ENCODE assay signal across 25 cellular contexts in genomic region chr2:221447310-221447709, GRCh38.
DNase-seq lines count a peak whose midpoint lies in the region; ATAC-seq and TF ChIP-seq lines count a peak whose summit lies in the region.
"Had no signal": no experiment of that assay in that cellular context is flagged by ENCODE, and none has a peak within 500 bp of the region (broad histone marks: within the 10 kb centered on the region; RNA-seq: fewer than 3 reads in every experiment).

No MANE protein-coding gene starts in this region.

- intact Hi-C loops in stomach (cut with DNase I; ENCODE audit: low total_unique reads), result no loop called here

- WGBS in stomach, 5 donors, result 26 to 70% (median 43%) methylated on average over 6 of the region's 6 CpGs

- no peaks in the 10 kb centered on the region for H3K27me3 Mint-ChIP-seq in nephron progenitor cell (ENCODE audit: low read depth, poor library complexity)
- peaks cover 2% of the 10 kb centered on the region for H3K27me3 Mint-ChIP-seq in endothelial cell (ENCODE audit: unreplicated experiment)
- H3K27me3 Mint-ChIP-seq: T-helper 17 cell had no signal

- no peak for TF ChIP-seq POLR2A in stomach (IDR thresholded peaks at IDR 0.05)

- H3K4me1 Mint-ChIP-seq in nephron progenitor cell (peaks cover 59% of the 10 kb centered on the region), endothelial cell (ENCODE audit: unreplicated experiment) (peaks cover 5% of the 10 kb centered on the region)

- no peak overlapping the region for H3K4me3 ChIP-seq in fibroblast of pulmonary artery (replicated peaks; ENCODE audit: low read depth, low read length)
- no peak overlapping the region for H3K4me3 ChIP-seq in stomach
- H3K4me3 ChIP-seq: colonic mucosa, gastrocnemius medialis, left ventricle myocardium inferior, suprapubic skin had no signal

- H3K4me3 Mint-ChIP-seq in nephron progenitor cell, result no peak overlapping the region
- no peak overlapping the region for H3K4me3 Mint-ChIP-seq in endothelial cell (ENCODE audit: unreplicated experiment)
- H3K4me3 Mint-ChIP-seq: activated CD8-positive, alpha-beta T cell treated with anti-CD3 and anti-CD28 coated beads, Interleukin-2, amount 10 ng/mL, durations not matched to agents 7 days and 5 days; activated T-cell treated with anti-CD3 and anti-CD28 coated beads, Interleukin-2, amount 50 U/mL, for 4 hours; CD8-positive, alpha-beta T cell; T-helper 17 cell had no signal

- peak; percentile 34 for DNase-seq in EL
- peak; percentile 68 for DNase-seq in RPMI7951 (ENCODE audit: low read depth)
- peak; percentile 33 for DNase-seq in fibroblast of pulmonary artery (ENCODE audit: low read depth)
- no peak for DNase-seq in nephron progenitor cell
- no peak for DNase-seq in endothelial cell (ENCODE audit: low spot score)
- DNase-seq in activated naive CD4-positive, alpha-beta T cell treated with anti-CD3 and anti-CD28 coated beads, Interleukin-2, amount 50 U/mL, for 72 hours (ENCODE audit: low spot score in 2 of 2), result no peak
- no peak for DNase-seq in stomach
- DNase-seq: activated CD8-positive, alpha-beta T cell treated with anti-CD3 and anti-CD28 coated beads, Interleukin-2, amount 10 ng/mL, durations not matched to agents 7 days and 5 days; activated naive CD4-positive, alpha-beta T cell treated with anti-CD3 and anti-CD28 coated beads, Interleukin-2, amount 50 U/mL, for 16 hours; activated T-cell treated with anti-CD3 and anti-CD28 coated beads, Interleukin-2, amount 50 U/mL, for 4 hours; CD8-positive, alpha-beta T cell; colonic mucosa; DND-41; gastrocnemius medialis; Karpas-422; left ventricle myocardium inferior; NCI-H1092 treated with DMSO at 0.1 percent for 48 hours; NCI-H2081 treated with DMSO at 0.1 percent for 48 hours; NCI-H69; nucleus accumbens; retina; SHP77 treated with DMSO at 0.1 percent for 48 hours; T-helper 17 cell had no signal

- H3K36me3 ChIP-seq in stomach, result peaks cover 0 to 9% (median 4%) of the 10 kb centered on the region in 4 donors
- H3K36me3 ChIP-seq: colonic mucosa, gastrocnemius medialis had no signal

- H3K9me3 Mint-ChIP-seq in nephron progenitor cell (no peaks in the 10 kb centered on the region), endothelial cell (ENCODE audit: unreplicated experiment) (no peaks in the 10 kb centered on the region)
- H3K9me3 Mint-ChIP-seq in activated naive CD4-positive, alpha-beta T cell treated with anti-CD3 and anti-CD28 coated beads, Interleukin-2, amount 50 U/mL, for 72 hours, result no peaks in the 10 kb centered on the region
- H3K9me3 Mint-ChIP-seq: activated T-cell treated with anti-CD3 and anti-CD28 coated beads, Interleukin-2, amount 50 U/mL, for 4 hours; CD8-positive, alpha-beta T cell had no signal

- no peak overlapping the region for H3K27ac ChIP-seq in stomach
- H3K27ac ChIP-seq: colonic mucosa, gastrocnemius medialis, left ventricle myocardium inferior, suprapubic skin had no signal

- TF ChIP-seq CTCF in fibroblast of pulmonary artery (IDR thresholded peaks at IDR 0.05; ENCODE audit: low read length, missing control alignments) (no peak), nephron progenitor cell (IDR thresholded peaks at IDR 0.05) (no peak), endothelial cell (IDR thresholded peaks at IDR 0.05; ENCODE audit: unreplicated experiment) (no peak), stomach (IDR thresholded peaks at IDR 0.05) (no peak)

- peaks cover 83% of the 10 kb centered on the region for H3K36me3 Mint-ChIP-seq in nephron progenitor cell (ENCODE audit: low read depth)
- peaks cover 33% of the 10 kb centered on the region for H3K36me3 Mint-ChIP-seq in endothelial cell (ENCODE audit: low read depth, unreplicated experiment)
- H3K36me3 Mint-ChIP-seq in activated naive CD4-positive, alpha-beta T cell treated with anti-CD3 and anti-CD28 coated beads, Interleukin-2, amount 50 U/mL, for 72 hours, result no peaks in the 10 kb centered on the region

- no peak for TF ChIP-seq EP300 in stomach (IDR thresholded peaks at IDR 0.05)

- peaks cover 0 to 14% (median 0%) of the 10 kb centered on the region in 4 donors for H3K4me1 ChIP-seq in stomach
- H3K4me1 ChIP-seq: colonic mucosa had no signal

- H3K9me3 ChIP-seq in stomach, result no peaks in the 10 kb centered on the region
- H3K9me3 ChIP-seq: colonic mucosa, gastrocnemius medialis, left ventricle myocardium inferior, suprapubic skin had no signal

- H3K27ac Mint-ChIP-seq in nephron progenitor cell, result peak overlapping the region; percentile 44
- no peak overlapping the region for H3K27ac Mint-ChIP-seq in endothelial cell (ENCODE audit: unreplicated experiment)
- no peak overlapping the region for H3K27ac Mint-ChIP-seq in activated naive CD4-positive, alpha-beta T cell treated with anti-CD3 and anti-CD28 coated beads, Interleukin-2, amount 50 U/mL, for 72 hours
- H3K27ac Mint-ChIP-seq: activated CD8-positive, alpha-beta T cell treated with anti-CD3 and anti-CD28 coated beads, Interleukin-2, amount 10 ng/mL, durations not matched to agents 7 days and 5 days; CD8-positive, alpha-beta T cell; T-helper 17 cell had no signal

- ATAC-seq in HG03521 (IDR thresholded peaks at IDR 0.05; ENCODE audit: unreplicated experiment), result no peak
- ATAC-seq in activated naive CD4-positive, alpha-beta T cell treated with anti-CD3 and anti-CD28 coated beads, Interleukin-2, amount 50 U/mL, for 72 hours, result no peak
- ATAC-seq: activated CD8-positive, alpha-beta T cell treated with anti-CD3 and anti-CD28 coated beads, Interleukin-2, amount 10 ng/mL, durations not matched to agents 7 days and 5 days; activated T-cell treated with anti-CD3 and anti-CD28 coated beads, Interleukin-2, amount 50 U/mL, for 4 hours; CD8-positive, alpha-beta T cell; gastrocnemius medialis; T-helper 17 cell had no signal

- no peaks in the 10 kb centered on the region for H3K27me3 ChIP-seq in stomach
- H3K27me3 ChIP-seq: colonic mucosa, gastrocnemius medialis, suprapubic skin had no signal

Comparison
In these comparisons a context has a peak if more than half of its experiments do, and no peak if none do; other contexts are left out.
1. DNase-seq: peak in EL (single experiment), RPMI7951 (single experiment) and fibroblast of pulmonary artery (single experiment); none in nephron progenitor cell (single experiment), endothelial cell (single experiment), activated naive CD4-positive, alpha-beta T cell treated with anti-CD3 and anti-CD28 coated beads, Interleukin-2, amount 50 U/mL, for 72 hours (0 of 2) and stomach (single experiment).